13 cellular contexts compared by ENCODE assay signal in genomic region chr5:143431789-143432188, GRCh38. TPM values are rescaled to one million over a fixed set of nuclear protein-coding genes. Genes with fewer than 3 reads are reported as not detected.
DNase-seq lines count a peak whose midpoint lies in the region; ATAC-seq and TF ChIP-seq lines count a peak whose summit lies in the region.
"Had no signal": no experiment of that assay in that cellular context is flagged by ENCODE, and none has a peak within 500 bp of the region (broad histone marks: within the 10 kb centered on the region; RNA-seq: fewer than 3 reads in every experiment).

No MANE protein-coding gene starts in this region.

- H3K4me1 Mint-ChIP-seq in activated CD8-positive, alpha-beta memory T cell treated with anti-CD3 and anti-CD28 coated beads, Interleukin-2, amount 10 ng/mL, durations not matched to agents 7 days and 5 days, result peaks cover 52% of the 10 kb centered on the region
- peaks cover 15% of the 10 kb centered on the region; the same call in 2 of the 3 replicates for H3K4me1 Mint-ChIP-seq in GM23338
- peaks cover 58% of the 10 kb centered on the region for H3K4me1 Mint-ChIP-seq in activated T-helper 2 cell treated with anti-CD3 and anti-CD28 coated beads, Interferon-gamma antibody, Interleukin-2, Interleukin-4, amounts not matched to agents 10 μg/mL and 5 μg/mL and 100 μg/mL, durations not matched to agents 14 hours and 24 hours and 36 hours (ENCODE audit: low read depth)

- no peaks in the 10 kb centered on the region for H3K27me3 Mint-ChIP-seq in activated CD8-positive, alpha-beta memory T cell treated with anti-CD3 and anti-CD28 coated beads, Interleukin-2, amount 10 ng/mL, durations not matched to agents 7 days and 5 days
- peaks cover 3% of the 10 kb centered on the region for H3K27me3 Mint-ChIP-seq in GM23338 (ENCODE audit: insufficient read depth, low read depth, poor library complexity)
- no peaks in the 10 kb centered on the region for H3K27me3 Mint-ChIP-seq in activated T-helper 2 cell treated with anti-CD3 and anti-CD28 coated beads, Interferon-gamma antibody, Interleukin-2, Interleukin-4, amounts not matched to agents 10 μg/mL and 5 μg/mL and 100 μg/mL, durations not matched to agents 14 hours and 24 hours and 36 hours (ENCODE audit: low read depth)

- intact Hi-C loops in activated T-helper 2 cell treated with anti-CD3 and anti-CD28 coated beads, Interferon-gamma antibody, Interleukin-2, Interleukin-4, amounts not matched to agents 10 μg/mL and 5 μg/mL and 100 μg/mL, durations not matched to agents 14 hours and 24 hours and 36 hours (cut with micrococcal nuclease), result loop anchor here (5.0 to 10.0 kb wide), 6 partner anchors 81 to 393 kb away; no protein-coding TSS in a partner anchor

- no peaks in the 10 kb centered on the region for H4K20me1 ChIP-seq in GM23338 (replicated peaks; ENCODE audit: insufficient read depth)

- no peak overlapping the region for H3K27ac ChIP-seq in GM23338 (ENCODE audit: low read depth)
- H3K27ac ChIP-seq: testis had no signal

- H3K27ac Mint-ChIP-seq in activated CD8-positive, alpha-beta memory T cell treated with anti-CD3 and anti-CD28 coated beads, Interleukin-2, amount 10 ng/mL, durations not matched to agents 7 days and 5 days, result no peak overlapping the region
- peak overlapping the region; percentile 26; the same call in 1 of the 2 replicates for H3K27ac Mint-ChIP-seq in GM23338
- peak overlapping the region; percentile 48 for H3K27ac Mint-ChIP-seq in activated T-helper 2 cell treated with anti-CD3 and anti-CD28 coated beads, Interferon-gamma antibody, Interleukin-2, Interleukin-4, amounts not matched to agents 10 μg/mL and 5 μg/mL and 100 μg/mL, durations not matched to agents 14 hours and 24 hours and 36 hours

- TF ChIP-seq CTCF in GM23338 (conservative IDR thresholded peaks at IDR 0.05; ENCODE audit: low read depth in 2 of 2), result no peak

- H3K79me2 ChIP-seq in GM23338 (replicated peaks; ENCODE audit: insufficient read depth), result no peaks in the 10 kb centered on the region

- H3K36me3 ChIP-seq in GM23338 (ENCODE audit: insufficient read depth), result no peaks in the 10 kb centered on the region

- no peak overlapping the region for H3K4me3 Mint-ChIP-seq in activated CD8-positive, alpha-beta memory T cell treated with anti-CD3 and anti-CD28 coated beads, Interleukin-2, amount 10 ng/mL, durations not matched to agents 7 days and 5 days
- H3K4me3 Mint-ChIP-seq in GM23338, result no peak overlapping the region
- H3K4me3 Mint-ChIP-seq in activated T-helper 2 cell treated with anti-CD3 and anti-CD28 coated beads, Interferon-gamma antibody, Interleukin-2, Interleukin-4, amounts not matched to agents 10 μg/mL and 5 μg/mL and 100 μg/mL, durations not matched to agents 14 hours and 24 hours and 36 hours (ENCODE audit: low read depth), result peak overlapping the region; percentile 38

- peaks cover 1% of the 10 kb centered on the region for H3K36me3 Mint-ChIP-seq in activated CD8-positive, alpha-beta memory T cell treated with anti-CD3 and anti-CD28 coated beads, Interleukin-2, amount 10 ng/mL, durations not matched to agents 7 days and 5 days
- H3K36me3 Mint-ChIP-seq in GM23338 (ENCODE audit: low read depth), result no peaks in the 10 kb centered on the region
- peaks cover 5% of the 10 kb centered on the region for H3K36me3 Mint-ChIP-seq in activated T-helper 2 cell treated with anti-CD3 and anti-CD28 coated beads, Interferon-gamma antibody, Interleukin-2, Interleukin-4, amounts not matched to agents 10 μg/mL and 5 μg/mL and 100 μg/mL, durations not matched to agents 14 hours and 24 hours and 36 hours (ENCODE audit: low read depth)

- no peak for ATAC-seq in activated CD8-positive, alpha-beta memory T cell treated with anti-CD3 and anti-CD28 coated beads, Interleukin-2, amount 10 ng/mL, durations not matched to agents 7 days and 5 days
- ATAC-seq in GM23338 (no peak), HG02973 (IDR thresholded peaks at IDR 0.05; ENCODE audit: unreplicated experiment) (no peak), HG03354 (IDR thresholded peaks at IDR 0.05; ENCODE audit: poor library complexity, severe bottlenecking, unreplicated experiment) (no peak)

- H3K4me3 ChIP-seq in GM23338, result no peak overlapping the region
- H3K4me3 ChIP-seq: testis had no signal

- CTCF ChIA-PET in activated CD8-positive, alpha-beta memory T cell treated with anti-CD3 and anti-CD28 coated beads, Interleukin-2, amount 10 ng/mL, durations not matched to agents 7 days and 5 days (lab: Charles Lee), result interaction anchor here (1.7 kb wide), 1 partner anchor 27 kb away, joined by 6 read pairs; the partner anchor contains the start of gene NR3C1

- H3K27me3 ChIP-seq in GM23338 (ENCODE audit: insufficient read depth), result no peaks in the 10 kb centered on the region
- H3K27me3 ChIP-seq: testis had no signal

- no peaks in the 10 kb centered on the region for H3F3A ChIP-seq in GM23338 (replicated peaks; ENCODE audit: low read depth)

- peaks cover 3% of the 10 kb centered on the region; the same call in 1 of the 2 replicates for H3K9me2 ChIP-seq in GM23338 (ENCODE audit: insufficient read depth)
- H3K9me2 ChIP-seq: SK-N-SH had no signal

- H3K4me1 ChIP-seq in GM23338 (ENCODE audit: insufficient read depth), result peaks cover 14% of the 10 kb centered on the region
- H3K4me1 ChIP-seq: testis had no signal

- no peak overlapping the region for H3K4me2 ChIP-seq in GM23338
- H3K4me2 ChIP-seq: SK-N-SH had no signal

- H2AFZ ChIP-seq in GM23338, result no peak overlapping the region

- DNase-seq in activated CD8-positive, alpha-beta memory T cell treated with anti-CD3 and anti-CD28 coated beads, Interleukin-2, amount 50 U/mL, for 48 hours, result peak; percentile 66
- no peak for DNase-seq in activated CD8-positive, alpha-beta memory T cell treated with anti-CD3 and anti-CD28 coated beads, Interleukin-2, amount 10 ng/mL, durations not matched to agents 7 days and 5 days
- DNase-seq in GM23338 (ENCODE audit: low spot score) (no peak), GF-D8 (lab: John Stamatoyannopoulos, UW) (no peak)
- no peak for DNase-seq in activated T-helper 2 cell treated with anti-CD3 and anti-CD28 coated beads, Interferon-gamma antibody, Interleukin-2, Interleukin-4, amounts not matched to agents 10 μg/mL and 5 μg/mL and 100 μg/mL, durations not matched to agents 14 hours and 24 hours and 36 hours (ENCODE audit: low spot score)
- peak; percentile 27 to 46 (median 30) for DNase-seq in stimulated activated CD4-positive, alpha-beta T cell treated with anti-CD3 and anti-CD28 coated beads, TNF-alpha, amount 100 ng/mL, for 48 hours (ENCODE audit: low read depth in 3 of 3)
- DNase-seq: erythroblast, islet precursor cell, NCI-H1694 treated with DMSO at 0.1 percent for 48 hours, SK-N-SH, testis had no signal

- H3K9me3 Mint-ChIP-seq in activated CD8-positive, alpha-beta memory T cell treated with anti-CD3 and anti-CD28 coated beads, Interleukin-2, amount 10 ng/mL, durations not matched to agents 7 days and 5 days (ENCODE audit: low read depth), result no peaks in the 10 kb centered on the region
- no peaks in the 10 kb centered on the region for H3K9me3 Mint-ChIP-seq in GM23338
- H3K9me3 Mint-ChIP-seq in activated T-helper 2 cell treated with anti-CD3 and anti-CD28 coated beads, Interferon-gamma antibody, Interleukin-2, Interleukin-4, amounts not matched to agents 10 μg/mL and 5 μg/mL and 100 μg/mL, durations not matched to agents 14 hours and 24 hours and 36 hours, result no peaks in the 10 kb centered on the region

TF ChIP-seq in GM23338, 12 proteins besides CTCF, POLR2A, EP300 and RAD21 (continues in another document):
- TF ChIP-seq ZNF114 (CRISPR knock-in tag; IDR thresholded peaks at IDR 0.05) (no peak), EZH2phosphoT487 (IDR thresholded peaks at IDR 0.05; ENCODE audit: unreplicated experiment) (no peak), ETS1 (IDR thresholded peaks at IDR 0.05) (no peak)

RNA-seq across cellular contexts. Expression of gene NR3C1, which starts 28.3 kb away (rescaled TPM):
- 10 to 100 TPM; 66.2 to 77.9 TPM for total RNA-seq in activated CD8-positive, alpha-beta memory T cell treated with anti-CD3 and anti-CD28 coated beads, Interleukin-2, amount 10 ng/mL, durations not matched to agents 7 days and 5 days
- 2.4 and 4.6 TPM in 2 replicates for total RNA-seq in GM23338 (2014; rRNA removed; shearing (Covaris generic))
- polyA plus RNA-seq in GM23338 (2016; fragmentation: Nextera tagmentation; extraction: Ambion mirVana), result 0.89 and 1.2 TPM in 2 replicates
- total RNA-seq in activated T-helper 2 cell treated with anti-CD3 and anti-CD28 coated beads, Interferon-gamma antibody, Interleukin-2, Interleukin-4, amounts not matched to agents 10 μg/mL and 5 μg/mL and 100 μg/mL, durations not matched to agents 14 hours and 24 hours and 36 hours, result 51.3 and 52.0 TPM in 2 replicates

Comparison
In these comparisons a context has a peak if more than half of its experiments do, and no peak if none do; other contexts are left out.
1. DNase-seq: peak in activated CD8-positive, alpha-beta memory T cell treated with anti-CD3 and anti-CD28 coated beads, Interleukin-2, amount 50 U/mL, for 48 hours (single experiment) and stimulated activated CD4-positive, alpha-beta T cell treated with anti-CD3 and anti-CD28 coated beads, TNF-alpha, amount 100 ng/mL, for 48 hours (3 of 3); none in activated CD8-positive, alpha-beta memory T cell treated with anti-CD3 and anti-CD28 coated beads, Interleukin-2, amount 10 ng/mL, durations not matched to agents 7 days and 5 days (single experiment), GM23338 (single experiment), activated T-helper 2 cell treated with anti-CD3 and anti-CD28 coated beads, Interferon-gamma antibody, Interleukin-2, Interleukin-4, amounts not matched to agents 10 μg/mL and 5 μg/mL and 100 μg/mL, durations not matched to agents 14 hours and 24 hours and 36 hours (single experiment) and GF-D8 (single experiment).